ENCODE assay signal across 1 cellular context in genomic region chr10:6794841-6795240, GRCh38.
TF ChIP-seq lines count a peak whose summit lies in the region.

No MANE protein-coding gene starts in this region.

TF ChIP-seq in H1, 55 proteins besides CTCF, POLR2A, EP300 and RAD21:
- 0 out of 2 replicates have a peak, but pooled peaks have one; percentile 42 for TF ChIP-seq TAF1 (IDR thresholded peaks at IDR 0.05; ENCODE audit: low read depth, low read length)
- TF ChIP-seq RBBP5 (IDR thresholded peaks at IDR 0.05; ENCODE audit: borderline replicate concordance, low read depth, low read length): peak; percentile 43; the same call in 1 of the 2 replicates
- peak; percentile 39; the same call in 1 of the 2 replicates for TF ChIP-seq POLR2AphosphoS5 (IDR thresholded peaks at IDR 0.05; ENCODE audit: low read depth, low read length)
